ENCODE assay signal across 1 cellular context in the genomic region with DNA sequence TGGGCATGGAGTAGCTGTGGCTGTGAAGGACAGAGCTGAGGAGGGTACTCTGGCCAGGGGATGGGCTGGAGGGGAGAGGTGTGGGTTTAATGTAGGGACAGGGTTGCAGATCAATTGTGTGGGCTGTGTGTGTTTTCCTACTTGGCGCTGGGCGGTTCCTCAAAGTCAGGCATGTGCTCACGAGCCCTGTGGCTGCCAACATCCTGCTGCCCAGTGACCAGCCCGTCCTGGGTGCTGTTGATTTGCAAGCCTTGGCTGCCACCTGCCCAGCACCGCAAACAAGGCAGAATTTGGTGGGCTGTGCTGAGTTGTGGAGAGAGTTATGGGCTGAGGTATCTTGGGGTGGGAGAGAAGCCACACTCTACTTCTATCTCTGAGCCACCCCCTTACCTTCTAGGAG.
TF ChIP-seq lines count a peak whose summit lies in the region.

No MANE protein-coding gene starts in this region.

TF ChIP-seq in GM23338, 12 proteins besides CTCF, POLR2A, EP300 and RAD21 (continued from another document):
- TF ChIP-seq, protein P1, sequence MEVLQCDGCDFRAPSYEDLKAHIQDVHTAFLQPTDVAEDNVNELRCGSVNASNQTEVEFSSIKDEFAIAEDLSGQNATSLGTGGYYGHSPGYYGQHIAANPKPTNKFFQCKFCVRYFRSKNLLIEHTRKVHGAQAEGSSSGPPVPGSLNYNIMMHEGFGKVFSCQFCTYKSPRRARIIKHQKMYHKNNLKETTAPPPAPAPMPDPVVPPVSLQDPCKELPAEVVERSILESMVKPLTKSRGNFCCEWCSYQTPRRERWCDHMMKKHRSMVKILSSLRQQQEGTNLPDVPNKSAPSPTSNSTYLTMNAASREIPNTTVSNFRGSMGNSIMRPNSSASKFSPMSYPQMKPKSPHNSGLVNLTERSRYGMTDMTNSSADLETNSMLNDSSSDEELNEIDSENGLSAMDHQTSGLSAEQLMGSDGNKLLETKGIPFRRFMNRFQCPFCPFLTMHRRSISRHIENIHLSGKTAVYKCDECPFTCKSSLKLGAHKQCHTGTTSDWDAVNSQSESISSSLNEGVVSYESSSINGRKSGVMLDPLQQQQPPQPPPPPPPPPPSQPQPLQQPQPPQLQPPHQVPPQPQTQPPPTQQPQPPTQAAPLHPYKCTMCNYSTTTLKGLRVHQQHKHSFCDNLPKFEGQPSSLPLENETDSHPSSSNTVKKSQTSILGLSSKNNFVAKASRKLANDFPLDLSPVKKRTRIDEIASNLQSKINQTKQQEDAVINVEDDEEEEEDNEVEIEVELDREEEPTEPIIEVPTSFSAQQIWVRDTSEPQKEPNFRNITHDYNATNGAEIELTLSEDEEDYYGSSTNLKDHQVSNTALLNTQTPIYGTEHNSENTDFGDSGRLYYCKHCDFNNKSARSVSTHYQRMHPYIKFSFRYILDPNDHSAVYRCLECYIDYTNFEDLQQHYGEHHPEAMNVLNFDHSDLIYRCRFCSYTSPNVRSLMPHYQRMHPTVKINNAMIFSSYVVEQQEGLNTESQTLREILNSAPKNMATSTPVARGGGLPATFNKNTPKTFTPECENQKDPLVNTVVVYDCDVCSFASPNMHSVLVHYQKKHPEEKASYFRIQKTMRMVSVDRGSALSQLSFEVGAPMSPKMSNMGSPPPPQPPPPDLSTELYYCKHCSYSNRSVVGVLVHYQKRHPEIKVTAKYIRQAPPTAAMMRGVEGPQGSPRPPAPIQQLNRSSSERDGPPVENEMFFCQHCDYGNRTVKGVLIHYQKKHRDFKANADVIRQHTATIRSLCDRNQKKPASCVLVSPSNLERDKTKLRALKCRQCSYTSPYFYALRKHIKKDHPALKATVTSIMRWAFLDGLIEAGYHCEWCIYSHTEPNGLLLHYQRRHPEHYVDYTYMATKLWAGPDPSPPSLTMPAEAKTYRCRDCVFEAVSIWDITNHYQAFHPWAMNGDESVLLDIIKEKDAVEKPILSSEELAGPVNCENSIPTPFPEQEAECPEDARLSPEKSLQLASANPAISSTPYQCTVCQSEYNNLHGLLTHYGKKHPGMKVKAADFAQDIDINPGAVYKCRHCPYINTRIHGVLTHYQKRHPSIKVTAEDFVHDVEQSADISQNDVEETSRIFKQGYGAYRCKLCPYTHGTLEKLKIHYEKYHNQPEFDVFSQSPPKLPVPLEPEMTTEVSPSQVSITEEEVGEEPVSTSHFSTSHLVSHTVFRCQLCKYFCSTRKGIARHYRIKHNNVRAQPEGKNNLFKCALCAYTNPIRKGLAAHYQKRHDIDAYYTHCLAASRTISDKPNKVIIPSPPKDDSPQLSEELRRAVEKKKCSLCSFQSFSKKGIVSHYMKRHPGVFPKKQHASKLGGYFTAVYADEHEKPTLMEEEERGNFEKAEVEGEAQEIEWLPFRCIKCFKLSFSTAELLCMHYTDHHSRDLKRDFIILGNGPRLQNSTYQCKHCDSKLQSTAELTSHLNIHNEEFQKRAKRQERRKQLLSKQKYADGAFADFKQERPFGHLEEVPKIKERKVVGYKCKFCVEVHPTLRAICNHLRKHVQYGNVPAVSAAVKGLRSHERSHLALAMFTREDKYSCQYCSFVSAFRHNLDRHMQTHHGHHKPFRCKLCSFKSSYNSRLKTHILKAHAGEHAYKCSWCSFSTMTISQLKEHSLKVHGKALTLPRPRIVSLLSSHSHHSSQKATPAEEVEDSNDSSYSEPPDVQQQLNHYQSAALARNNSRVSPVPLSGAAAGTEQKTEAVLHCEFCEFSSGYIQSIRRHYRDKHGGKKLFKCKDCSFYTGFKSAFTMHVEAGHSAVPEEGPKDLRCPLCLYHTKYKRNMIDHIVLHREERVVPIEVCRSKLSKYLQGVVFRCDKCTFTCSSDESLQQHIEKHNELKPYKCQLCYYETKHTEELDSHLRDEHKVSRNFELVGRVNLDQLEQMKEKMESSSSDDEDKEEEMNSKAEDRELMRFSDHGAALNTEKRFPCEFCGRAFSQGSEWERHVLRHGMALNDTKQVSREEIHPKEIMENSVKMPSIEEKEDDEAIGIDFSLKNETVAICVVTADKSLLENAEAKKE (CRISPR knock-in tag; IDR thresholded peaks at IDR 0.05), result no peak
- TF ChIP-seq STAT1 (IDR thresholded peaks at IDR 0.05; ENCODE audit: unreplicated experiment) (no peak), ZNF331 (CRISPR knock-in tag; IDR thresholded peaks at IDR 0.05; ENCODE audit: low read depth) (no peak), NANOG (IDR thresholded peaks at IDR 0.05; ENCODE audit: borderline replicate concordance) (no peak), JUNB (IDR thresholded peaks at IDR 0.05; ENCODE audit: unreplicated experiment) (no peak), EZH2phosphoT487 (IDR thresholded peaks at IDR 0.05; ENCODE audit: unreplicated experiment) (no peak), CREB1 (CRISPR knock-in tag; IDR thresholded peaks at IDR 0.05; ENCODE audit: low read depth) (no peak), POLR2AphosphoS5 (IDR thresholded peaks at IDR 0.05; ENCODE audit: low read depth) (no peak), EZH2 (IDR thresholded peaks at IDR 0.05; ENCODE audit: low read depth, unreplicated experiment) (no peak)
- TF ChIP-seq, protein P2, sequence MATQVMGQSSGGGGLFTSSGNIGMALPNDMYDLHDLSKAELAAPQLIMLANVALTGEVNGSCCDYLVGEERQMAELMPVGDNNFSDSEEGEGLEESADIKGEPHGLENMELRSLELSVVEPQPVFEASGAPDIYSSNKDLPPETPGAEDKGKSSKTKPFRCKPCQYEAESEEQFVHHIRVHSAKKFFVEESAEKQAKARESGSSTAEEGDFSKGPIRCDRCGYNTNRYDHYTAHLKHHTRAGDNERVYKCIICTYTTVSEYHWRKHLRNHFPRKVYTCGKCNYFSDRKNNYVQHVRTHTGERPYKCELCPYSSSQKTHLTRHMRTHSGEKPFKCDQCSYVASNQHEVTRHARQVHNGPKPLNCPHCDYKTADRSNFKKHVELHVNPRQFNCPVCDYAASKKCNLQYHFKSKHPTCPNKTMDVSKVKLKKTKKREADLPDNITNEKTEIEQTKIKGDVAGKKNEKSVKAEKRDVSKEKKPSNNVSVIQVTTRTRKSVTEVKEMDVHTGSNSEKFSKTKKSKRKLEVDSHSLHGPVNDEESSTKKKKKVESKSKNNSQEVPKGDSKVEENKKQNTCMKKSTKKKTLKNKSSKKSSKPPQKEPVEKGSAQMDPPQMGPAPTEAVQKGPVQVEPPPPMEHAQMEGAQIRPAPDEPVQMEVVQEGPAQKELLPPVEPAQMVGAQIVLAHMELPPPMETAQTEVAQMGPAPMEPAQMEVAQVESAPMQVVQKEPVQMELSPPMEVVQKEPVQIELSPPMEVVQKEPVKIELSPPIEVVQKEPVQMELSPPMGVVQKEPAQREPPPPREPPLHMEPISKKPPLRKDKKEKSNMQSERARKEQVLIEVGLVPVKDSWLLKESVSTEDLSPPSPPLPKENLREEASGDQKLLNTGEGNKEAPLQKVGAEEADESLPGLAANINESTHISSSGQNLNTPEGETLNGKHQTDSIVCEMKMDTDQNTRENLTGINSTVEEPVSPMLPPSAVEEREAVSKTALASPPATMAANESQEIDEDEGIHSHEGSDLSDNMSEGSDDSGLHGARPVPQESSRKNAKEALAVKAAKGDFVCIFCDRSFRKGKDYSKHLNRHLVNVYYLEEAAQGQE (IDR thresholded peaks at IDR 0.05; ENCODE audit: unreplicated experiment), result no peak
- TF ChIP-seq, protein P3, sequence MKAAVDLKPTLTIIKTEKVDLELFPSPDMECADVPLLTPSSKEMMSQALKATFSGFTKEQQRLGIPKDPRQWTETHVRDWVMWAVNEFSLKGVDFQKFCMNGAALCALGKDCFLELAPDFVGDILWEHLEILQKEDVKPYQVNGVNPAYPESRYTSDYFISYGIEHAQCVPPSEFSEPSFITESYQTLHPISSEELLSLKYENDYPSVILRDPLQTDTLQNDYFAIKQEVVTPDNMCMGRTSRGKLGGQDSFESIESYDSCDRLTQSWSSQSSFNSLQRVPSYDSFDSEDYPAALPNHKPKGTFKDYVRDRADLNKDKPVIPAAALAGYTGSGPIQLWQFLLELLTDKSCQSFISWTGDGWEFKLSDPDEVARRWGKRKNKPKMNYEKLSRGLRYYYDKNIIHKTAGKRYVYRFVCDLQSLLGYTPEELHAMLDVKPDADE (IDR thresholded peaks at IDR 0.05), result no peak
